ENCODE assay signal across 8 cellular contexts in the genomic region with DNA sequence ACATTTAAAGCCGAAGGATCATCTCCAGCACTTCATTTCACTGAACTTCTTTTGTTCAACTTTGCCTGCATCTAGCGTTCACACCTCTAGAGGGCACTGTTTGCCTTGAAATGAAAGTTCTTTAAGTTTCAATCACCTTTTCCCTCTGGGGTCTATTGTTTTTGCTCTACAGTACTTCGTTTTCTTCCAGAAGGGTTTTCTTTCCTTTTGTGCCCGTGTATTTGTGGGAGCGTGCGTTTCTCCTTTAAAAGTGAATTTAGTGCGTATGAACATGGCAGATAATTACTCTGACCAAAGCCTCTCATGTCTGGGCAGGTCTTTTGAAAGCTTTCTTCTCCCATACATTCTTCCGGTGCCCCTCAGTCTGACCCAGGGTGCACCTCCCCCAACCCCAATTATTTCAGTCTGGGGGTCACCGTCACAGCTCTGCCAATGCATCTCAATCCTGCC.
A peak's percentile ranks its signal among the peaks of the same experiment; 100 is the strongest.
DNase-seq lines count a peak whose midpoint lies in the region; ATAC-seq, FAIRE-seq and TF ChIP-seq lines count a peak whose summit lies in the region.

No MANE protein-coding gene starts in this region.

- no peaks in the 10 kb centered on the region for H3K4me1 ChIP-seq in endothelial cell of umbilical vein (ENCODE audit: control insufficient read depth, extremely low read depth, insufficient read depth, low read length)

- H3K27ac Mint-ChIP-seq in nephron: peak overlapping the region; percentile 67 to 86 (median 80)

- H3K79me2 ChIP-seq in endothelial cell of umbilical vein (ENCODE audit: control insufficient read depth, insufficient read depth, low read length): no peaks in the 10 kb centered on the region

- no TSS peak for BruUV-seq in endothelial cell of umbilical vein (replicated peaks; lab: Mats Ljungman, UMichigan)

- no peak overlapping the region for H3K9ac ChIP-seq in endothelial cell of umbilical vein (replicated peaks; ENCODE audit: extremely low read depth, insufficient read depth, low read length)

- H3K4me2 ChIP-seq in endothelial cell of umbilical vein (ENCODE audit: insufficient read depth, low read length): no peak overlapping the region

- peak overlapping the region; percentile 49 to 74 (median 69) for H3K4me3 Mint-ChIP-seq in nephron

- peaks cover 9% of the 10 kb centered on the region for H3K27me3 Mint-ChIP-seq in nephron (ENCODE audit: low read depth)

- no peak overlapping the region for H2AFZ ChIP-seq in endothelial cell of umbilical vein (ENCODE audit: low read depth, low read length)

- peak; percentile 97 for FAIRE-seq in endothelial cell of umbilical vein (lab: Jason Lieb, UNC)

- H3K9me1 ChIP-seq in endothelial cell of umbilical vein (replicated peaks; ENCODE audit: control insufficient read depth, extremely low read depth, insufficient read depth, low read length): no peaks in the 10 kb centered on the region

- peaks cover 11% of the 10 kb centered on the region for H3K4me1 Mint-ChIP-seq in nephron

- peaks cover 0 to 2% of the 10 kb centered on the region in 2 experiments for H3K27me3 ChIP-seq in endothelial cell of umbilical vein (ENCODE audit: control insufficient read depth in 2 of 2, insufficient read depth in 2 of 2, low read length in 2 of 2)

- dilution Hi-C loops in endothelial cell of umbilical vein (cut with MboI; ENCODE audit: extremely low pct_ligation_motif_present, low sequenced_read_pairs): no loop called here

- CTCF ChIA-PET in endothelial cell of umbilical vein (lab: Charles Lee): interaction anchor here (0.7 to 2.0 kb wide), 8 partner anchors 8 to 1704 kb away, joined by 3 to 13 read pairs (median 4); no protein-coding TSS in a partner anchor

- H3K4me3 ChIP-seq in endothelial cell of umbilical vein (replicated peaks in 1 of 3; ENCODE audit: insufficient read depth in 1 of 3, low read depth in 1 of 3, low read length in 3 of 3): no peak overlapping the region

- H3K36me3 ChIP-seq in endothelial cell of umbilical vein (ENCODE audit: control insufficient read depth in 2 of 2, extremely low read depth in 1 of 2, insufficient read depth in 2 of 2, low read length in 2 of 2): no peaks in the 10 kb centered on the region

- TF ChIP-seq POLR2A in endothelial cell of umbilical vein (IDR thresholded peaks at IDR 0.05; ENCODE audit: low read depth, low read length): no peak

- intact Hi-C loops in endothelial cell of umbilical vein (cut with micrococcal nuclease): loop anchor here (1.0 to 10.0 kb wide), 5 partner anchors 118 to 1735 kb away; no protein-coding TSS in a partner anchor

- TF ChIP-seq CTCF in GM10266 (IDR thresholded peaks at IDR 0.05; ENCODE audit: control insufficient read depth, insufficient read depth, low read depth, missing control alignments) (peak; percentile 79), endothelial cell of umbilical vein (IDR thresholded peaks at IDR 0.05; ENCODE audit: extremely low read depth in 1 of 2, insufficient read depth in 1 of 2, low read depth in 1 of 2, low read length in 2 of 2) (peak; percentile 67 to 72), nephron (IDR thresholded peaks at IDR 0.05; ENCODE audit: unreplicated experiment in 3 of 3) (peak; percentile 81 to 93 (median 84))

- POLR2A ChIA-PET in endothelial cell of umbilical vein (lab: Charles Lee): no interaction called here

- H4K20me1 ChIP-seq in endothelial cell of umbilical vein (replicated peaks; ENCODE audit: control insufficient read depth, extremely low read depth, insufficient read depth, low read length): no peaks in the 10 kb centered on the region

- H3K27ac ChIP-seq in endothelial cell of umbilical vein (ENCODE audit: insufficient read depth, low read depth, low read length): no peak overlapping the region

- peak; percentile 72 for ATAC-seq in SK-N-SH treated with all-trans-retinoic acid at 6 μM for 48 hours

- no peaks in the 10 kb centered on the region for H3K9me3 Mint-ChIP-seq in nephron

- H3K9me3 ChIP-seq in endothelial cell of umbilical vein (replicated peaks; ENCODE audit: control insufficient read depth, insufficient read depth, low read length): no peaks in the 10 kb centered on the region

- H3K36me3 Mint-ChIP-seq in nephron (ENCODE audit: low read depth): no peaks in the 10 kb centered on the region

- DNase-seq in AG08395 (ENCODE audit: low spot score) (peak; percentile 25), GM10266 (ENCODE audit: extremely low spot score) (peak; percentile 32), NCI-H1105 treated with DMSO at 0.1 percent for 48 hours (lab: John Stamatoyannopoulos, UW) (peak; percentile 95), endothelial cell of umbilical vein (ENCODE audit: low read depth, low spot score) (peak; percentile 66), GF-D8 (lab: John Stamatoyannopoulos, UW) (no peak), T1000 (lab: John Stamatoyannopoulos, UW) (no peak)

TF ChIP-seq in SK-N-SH treated with all-trans-retinoic acid at 6 μM for 48 hours, 23 proteins besides CTCF, POLR2A, EP300 and RAD21 (continues in another document):
- TF ChIP-seq ZC3H10 (CRISPR knock-in tag; IDR thresholded peaks at IDR 0.05) (no peak), OSR1 (CRISPR knock-in tag; IDR thresholded peaks at IDR 0.05) (no peak), ZNF565 (CRISPR knock-in tag; conservative IDR thresholded peaks at IDR 0.05; ENCODE audit: low read depth) (no peak), ISL1 (CRISPR knock-in tag; IDR thresholded peaks at IDR 0.05) (no peak), RARB (CRISPR knock-in tag; IDR thresholded peaks at IDR 0.05) (no peak), PPARA (CRISPR knock-in tag; IDR thresholded peaks at IDR 0.05; ENCODE audit: borderline replicate concordance) (no peak), ARNTL (CRISPR knock-in tag; IDR thresholded peaks at IDR 0.05; ENCODE audit: borderline replicate concordance, low read depth) (no peak)
- TF ChIP-seq, protein P1, sequence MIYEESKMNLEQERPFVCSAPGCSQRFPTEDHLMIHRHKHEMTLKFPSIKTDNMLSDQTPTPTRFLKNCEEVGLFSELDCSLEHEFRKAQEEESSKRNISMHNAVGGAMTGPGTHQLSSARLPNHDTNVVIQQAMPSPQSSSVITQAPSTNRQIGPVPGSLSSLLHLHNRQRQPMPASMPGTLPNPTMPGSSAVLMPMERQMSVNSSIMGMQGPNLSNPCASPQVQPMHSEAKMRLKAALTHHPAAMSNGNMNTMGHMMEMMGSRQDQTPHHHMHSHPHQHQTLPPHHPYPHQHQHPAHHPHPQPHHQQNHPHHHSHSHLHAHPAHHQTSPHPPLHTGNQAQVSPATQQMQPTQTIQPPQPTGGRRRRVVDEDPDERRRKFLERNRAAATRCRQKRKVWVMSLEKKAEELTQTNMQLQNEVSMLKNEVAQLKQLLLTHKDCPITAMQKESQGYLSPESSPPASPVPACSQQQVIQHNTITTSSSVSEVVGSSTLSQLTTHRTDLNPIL (CRISPR knock-in tag; IDR thresholded peaks at IDR 0.05; ENCODE audit: low read depth): no peak
- TF ChIP-seq, protein P2, sequence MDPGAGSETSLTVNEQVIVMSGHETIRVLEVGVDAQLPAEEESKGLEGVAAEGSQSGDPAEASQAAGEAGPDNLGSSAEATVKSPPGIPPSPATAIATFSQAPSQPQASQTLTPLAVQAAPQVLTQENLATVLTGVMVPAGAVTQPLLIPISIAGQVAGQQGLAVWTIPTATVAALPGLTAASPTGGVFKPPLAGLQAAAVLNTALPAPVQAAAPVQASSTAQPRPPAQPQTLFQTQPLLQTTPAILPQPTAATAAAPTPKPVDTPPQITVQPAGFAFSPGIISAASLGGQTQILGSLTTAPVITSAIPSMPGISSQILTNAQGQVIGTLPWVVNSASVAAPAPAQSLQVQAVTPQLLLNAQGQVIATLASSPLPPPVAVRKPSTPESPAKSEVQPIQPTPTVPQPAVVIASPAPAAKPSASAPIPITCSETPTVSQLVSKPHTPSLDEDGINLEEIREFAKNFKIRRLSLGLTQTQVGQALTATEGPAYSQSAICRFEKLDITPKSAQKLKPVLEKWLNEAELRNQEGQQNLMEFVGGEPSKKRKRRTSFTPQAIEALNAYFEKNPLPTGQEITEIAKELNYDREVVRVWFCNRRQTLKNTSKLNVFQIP (CRISPR knock-in tag; IDR thresholded peaks at IDR 0.05; ENCODE audit: borderline replicate concordance, low read depth): no peak

TF ChIP-seq in endothelial cell of umbilical vein, 7 proteins besides CTCF, POLR2A, EP300 and RAD21:
- TF ChIP-seq, protein P3, sequence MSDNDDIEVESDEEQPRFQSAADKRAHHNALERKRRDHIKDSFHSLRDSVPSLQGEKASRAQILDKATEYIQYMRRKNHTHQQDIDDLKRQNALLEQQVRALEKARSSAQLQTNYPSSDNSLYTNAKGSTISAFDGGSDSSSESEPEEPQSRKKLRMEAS (IDR thresholded peaks at IDR 0.05; ENCODE audit: insufficient read depth, insufficient read length): no peak
- no peak for TF ChIP-seq GATA2 (IDR thresholded peaks at IDR 0.05; ENCODE audit: insufficient read depth, insufficient read length, low read depth, low read length)
- TF ChIP-seq JUN (IDR thresholded peaks at IDR 0.05; ENCODE audit: borderline replicate concordance, insufficient read depth, insufficient read length, low read depth): no peak
- no peak for TF ChIP-seq FOS (IDR thresholded peaks at IDR 0.05; ENCODE audit: borderline replicate concordance, insufficient read depth, low read length)
- no peak for TF ChIP-seq EZH2 (IDR thresholded peaks at IDR 0.05; ENCODE audit: borderline replicate concordance, low read depth, low read length, severe bottlenecking)
- no peak for TF ChIP-seq POLR2AphosphoS5 (IDR thresholded peaks at IDR 0.05; ENCODE audit: insufficient read depth, low read depth, low read length)
- no peak for TF ChIP-seq MYC (IDR thresholded peaks at IDR 0.05; ENCODE audit: low read depth, low read length)

Comparison
In these comparisons a context has a peak if more than half of its experiments do, and no peak if none do; other contexts are left out.
1. DNase-seq: peak in AG08395 (single experiment), GM10266 (single experiment), NCI-H1105 treated with DMSO at 0.1 percent for 48 hours (single experiment) and endothelial cell of umbilical vein (single experiment); none in GF-D8 (single experiment) and T1000 (single experiment).
2. Peak in every context shown above with its lines, with median percentiles within 50 percentile points of each other: CTCF ChIP-seq.